Comparison of ENCODE assay signal across 8 cellular contexts in the genomic region with DNA sequence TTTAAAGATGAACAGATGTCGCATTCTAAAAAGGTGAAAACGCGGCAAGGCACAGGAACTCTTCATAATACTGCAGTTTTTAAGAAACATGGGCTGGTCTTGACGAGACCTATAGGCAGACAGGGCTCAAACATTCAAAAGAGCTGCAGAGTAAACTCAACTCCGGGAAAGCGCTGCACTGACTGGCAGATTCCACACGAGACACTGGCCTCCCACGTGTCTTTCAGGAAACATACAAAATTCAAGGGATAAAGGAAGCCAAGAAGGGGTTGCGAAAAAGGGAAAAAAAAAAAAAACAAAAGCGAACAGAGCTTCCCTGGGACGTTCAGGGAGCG. TPM values are rescaled to one million over a fixed set of nuclear protein-coding genes. Genes with fewer than 3 reads are reported as not detected.
DNase-seq lines count a peak whose midpoint lies in the region; ATAC-seq and TF ChIP-seq lines count a peak whose summit lies in the region.

No MANE protein-coding gene starts in this region.

- TF ChIP-seq CTCF in Peyer's patch (IDR thresholded peaks at IDR 0.05): peak in 1 of 6 experiments; percentile 22
- no peak for TF ChIP-seq CTCF in parathyroid adenoma (IDR thresholded peaks at IDR 0.05)

- intact Hi-C loops in left cardiac atrium (cut with DNase I): loop anchor here in 1 of 2 donors (5.0 kb wide), 1 partner anchor 110 kb away; no protein-coding TSS in a partner anchor

- peak overlapping the region; percentile 39 for H3K9ac ChIP-seq in parathyroid adenoma

- peak overlapping the region; percentile 74 for H3K4me2 ChIP-seq in parathyroid adenoma (ENCODE audit: low read length)

- 0 out of 2 replicates have a peak, but pooled peaks have one; percentile 5 for TF ChIP-seq EP300 in Ishikawa (IDR thresholded peaks at IDR 0.05; ENCODE audit: borderline replicate concordance)

- peaks cover 13% of the 10 kb centered on the region for H3K79me2 ChIP-seq in parathyroid adenoma

- H3K36me3 ChIP-seq in Peyer's patch (peaks cover 0 to 11% (median 0%) of the 10 kb centered on the region in 3 donors), parathyroid adenoma (ENCODE audit: control insufficient read depth, insufficient read depth, low read length) (no peaks in the 10 kb centered on the region)

- H3K27me3 ChIP-seq in Peyer's patch (no peaks in the 10 kb centered on the region), parathyroid adenoma (ENCODE audit: control insufficient read depth, insufficient read depth, low read length) (no peaks in the 10 kb centered on the region)

- TF ChIP-seq POLR2A in Peyer's patch (IDR thresholded peaks at IDR 0.05): no peak

- peak overlapping the region; percentile 86 for H2AFZ ChIP-seq in parathyroid adenoma

- TF ChIP-seq RAD21 in Ishikawa (IDR thresholded peaks at IDR 0.05; ENCODE audit: low read depth): no peak

- H3K27ac ChIP-seq in Peyer's patch (peak overlapping the region; percentile 100), parathyroid adenoma (peak overlapping the region; percentile 98)

- H3K4me1 ChIP-seq in Peyer's patch (peaks cover 0 to 17% (median 6%) of the 10 kb centered on the region in 4 donors), parathyroid adenoma (peaks cover 9% of the 10 kb centered on the region)

- H3K4me3 ChIP-seq in Peyer's patch (peak overlapping the region; percentile 95 to 99 (median 98)), parathyroid adenoma (ENCODE audit: low read depth, low read length) (peak overlapping the region; percentile 99)

- DNase-seq in DMS79 treated with DMSO at 0.1 percent for 48 hours (lab: John Stamatoyannopoulos, UW) (peak; percentile 87), Peyer's patch (peak in 2 of 3 donors; percentile 65 to 84), amygdala (lab: John Stamatoyannopoulos, UW) (peak in 32 of 56 donors; percentile 21 to 88 (median 64)), left cardiac atrium (peak; percentile 73)

- ATAC-seq in GM21515 (IDR thresholded peaks at IDR 0.05; ENCODE audit: unreplicated experiment) (peak; percentile 32), left cardiac atrium (peak; percentile 71 to 76), GM19467 (IDR thresholded peaks at IDR 0.05; ENCODE audit: unreplicated experiment) (no peak)

- H3K9me3 ChIP-seq in Peyer's patch (no peaks in the 10 kb centered on the region), parathyroid adenoma (ENCODE audit: control insufficient read depth, low read length) (no peaks in the 10 kb centered on the region)

TF ChIP-seq in Ishikawa, 13 proteins besides CTCF, POLR2A, EP300 and RAD21:
- TF ChIP-seq FOXM1 (IDR thresholded peaks at IDR 0.05; ENCODE audit: borderline replicate concordance, low read depth) (peak; percentile 10; the same call in 1 of the 2 replicates), CREB1 (IDR thresholded peaks at IDR 0.05; ENCODE audit: low read depth) (no peak)

RNA-seq across cellular contexts. Expression of gene ARF6, which starts 0.6 kb away (rescaled TPM):
- total RNA-seq in Peyer's patch (10 to 100 TPM; 47.0 to 92.5 (median 68.5) TPM), left cardiac atrium (10 to 100 TPM; 28.6 to 38.0 TPM)

RNA-seq across cellular contexts. Expression of gene NEMF, which starts 39.7 kb away (rescaled TPM):
- total RNA-seq in Peyer's patch: 100 to 1,000 TPM; 114 to 413 (median 145) TPM
- total RNA-seq in left cardiac atrium: 10 to 100 TPM; 48.6 to 60.5 TPM
